ENCODE assay signal across 18 cellular contexts in the genomic region with DNA sequence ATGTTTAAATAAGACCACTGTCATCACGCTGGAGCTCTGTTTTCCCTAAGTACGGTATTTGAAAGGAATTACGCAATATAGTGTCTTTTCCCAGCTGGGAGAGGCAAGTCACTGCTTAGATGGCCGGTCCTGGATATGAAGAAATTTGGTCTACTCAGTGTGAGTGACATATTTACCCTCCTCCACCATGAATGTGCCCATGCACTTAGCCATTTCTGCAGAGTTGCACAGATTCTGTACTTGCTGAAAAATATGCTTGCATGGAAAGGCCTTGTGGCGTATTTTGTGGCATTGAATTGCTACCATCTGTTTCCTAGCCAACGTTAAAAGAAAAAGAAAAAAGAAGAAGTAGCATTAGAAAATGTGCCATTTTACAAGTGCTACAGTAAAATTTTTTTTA.
DNase-seq lines count a peak whose midpoint lies in the region; ATAC-seq and TF ChIP-seq lines count a peak whose summit lies in the region.
"Had no signal": no experiment of that assay in that cellular context is flagged by ENCODE, and none has a peak within 500 bp of the region (broad histone marks: within the 10 kb centered on the region; RNA-seq: fewer than 3 reads in every experiment).

No MANE protein-coding gene starts in this region.

- ATAC-seq in heart right ventricle, result peak in 6 of 8 donors; percentile 64 to 87 (median 80)
- ATAC-seq in thoracic aorta (ENCODE audit: insufficient number of reproducible peaks, low FRiP score, low read depth), result no peak
- ATAC-seq: activated CD8-positive, alpha-beta T cell treated with anti-CD3 and anti-CD28 coated beads, Interleukin-2, amount 10 ng/mL, durations not matched to agents 7 days and 5 days; stimulated activated naive CD8-positive, alpha-beta T cell treated with anti-CD3 and anti-CD28 coated beads, Interleukin-15, amount 100 ng/mL, for 72 hours had no signal

- no peak for TF ChIP-seq POLR2A in adrenal gland (IDR thresholded peaks at IDR 0.05)

- H3K4me3 ChIP-seq in adrenal gland, result no peak overlapping the region
- H3K4me3 ChIP-seq in heart right ventricle, result no peak overlapping the region
- H3K4me3 ChIP-seq in thoracic aorta, result peak overlapping the region; percentile 25
- H3K4me3 ChIP-seq: cardiac muscle cell, neural progenitor cell, skin epidermis had no signal

- H3K27me3 ChIP-seq in adrenal gland (no peaks in the 10 kb centered on the region), heart right ventricle (no peaks in the 10 kb centered on the region), thoracic aorta (replicated peaks; ENCODE audit: insufficient read depth) (no peaks in the 10 kb centered on the region)
- H3K27me3 ChIP-seq: cardiac muscle cell, neural progenitor cell had no signal

- 28 to 47% (median 36%) methylated on average over 6 of the region's 6 CpGs for WGBS in adrenal gland, 4 donors
- WGBS in heart right ventricle, 2 donors, result 63 to 67% methylated on average over 6 of the region's 6 CpGs

- H3K9me3 ChIP-seq in adrenal gland (replicated peaks in 1 of 3) (no peaks in the 10 kb centered on the region), heart right ventricle (no peaks in the 10 kb centered on the region), thoracic aorta (no peaks in the 10 kb centered on the region)

- H3K36me3 ChIP-seq in adrenal gland (replicated peaks in 1 of 2) (no peaks in the 10 kb centered on the region), heart right ventricle (no peaks in the 10 kb centered on the region), thoracic aorta (no peaks in the 10 kb centered on the region)
- H3K36me3 ChIP-seq: cardiac muscle cell, neural progenitor cell had no signal

- intact Hi-C loops in adrenal gland (cut with DNase I) (no loop called here), heart right ventricle (cut with DNase I) (loop anchor here in 1 of 10 donors (10.0 kb wide), 1 partner anchor 68 kb away; the partner anchor contains the start of gene ADGRL3)

- peaks cover 0 to 10% of the 10 kb centered on the region in 2 donors for H3K4me1 ChIP-seq in adrenal gland (replicated peaks in 1 of 2)
- H3K4me1 ChIP-seq in heart right ventricle, result peaks cover 0 to 16% (median 0%) of the 10 kb centered on the region in 9 donors
- peaks cover 19 to 24% of the 10 kb centered on the region in 2 donors for H3K4me1 ChIP-seq in thoracic aorta (ENCODE audit: control insufficient read depth in 1 of 2, low read depth in 2 of 2)
- H3K4me1 ChIP-seq: neural progenitor cell had no signal

- H3K27ac Mint-ChIP-seq in type B pancreatic cell, result no peak overlapping the region
- H3K27ac Mint-ChIP-seq: activated CD8-positive, alpha-beta T cell treated with anti-CD3 and anti-CD28 coated beads, Interleukin-2, amount 10 ng/mL, durations not matched to agents 7 days and 5 days; neural progenitor cell; stimulated activated naive CD8-positive, alpha-beta T cell treated with anti-CD3 and anti-CD28 coated beads, Interleukin-15, amount 100 ng/mL, for 72 hours had no signal

- H3K27ac ChIP-seq in adrenal gland (peak overlapping the region in 1 of 5 donors; percentile 15), heart right ventricle (peak overlapping the region in 2 of 10 donors; percentile 50 to 51), thoracic aorta (peak overlapping the region in 1 of 2 donors; percentile 7)
- H3K27ac ChIP-seq: 22Rv1, cardiac muscle cell, neural progenitor cell had no signal

- no peak overlapping the region for H3K4me3 Mint-ChIP-seq in type B pancreatic cell
- H3K4me3 Mint-ChIP-seq: activated CD8-positive, alpha-beta T cell treated with anti-CD3 and anti-CD28 coated beads, Interleukin-2, amount 10 ng/mL, durations not matched to agents 7 days and 5 days; neural progenitor cell; stimulated activated naive CD8-positive, alpha-beta T cell treated with anti-CD3 and anti-CD28 coated beads, Interleukin-15, amount 100 ng/mL, for 72 hours had no signal

- H3K27me3 Mint-ChIP-seq in type B pancreatic cell, result no peaks in the 10 kb centered on the region
- H3K27me3 Mint-ChIP-seq: stimulated activated naive CD8-positive, alpha-beta T cell treated with anti-CD3 and anti-CD28 coated beads, Interleukin-15, amount 100 ng/mL, for 72 hours had no signal

- no peak for TF ChIP-seq CTCF in adrenal gland (IDR thresholded peaks at IDR 0.05)
- no peak for TF ChIP-seq CTCF in heart right ventricle (IDR thresholded peaks at IDR 0.05)
- TF ChIP-seq CTCF in thoracic aorta (IDR thresholded peaks at IDR 0.05), result no peak
- no peak for TF ChIP-seq CTCF in type B pancreatic cell (conservative IDR thresholded peaks at IDR 0.05)

- no peaks in the 10 kb centered on the region for H3K9me3 Mint-ChIP-seq in type B pancreatic cell
- H3K9me3 Mint-ChIP-seq: neural progenitor cell; stimulated activated naive CD8-positive, alpha-beta T cell treated with anti-CD3 and anti-CD28 coated beads, Interleukin-15, amount 100 ng/mL, for 72 hours had no signal

- H3K36me3 Mint-ChIP-seq in type B pancreatic cell, result peaks cover 3% of the 10 kb centered on the region

- DNase-seq in SIG-M5 treated with dmso at 0.1 percent for 504 hours (lab: John Stamatoyannopoulos, UW; ENCODE audit: unreplicated experiment) (peak; percentile 71), SIG-M5 (lab: John Stamatoyannopoulos, UW) (no peak), adrenal gland (peak in 4 of 7 donors; percentile 2 to 30 (median 15)), heart right ventricle (no peak), thoracic aorta (ENCODE audit: low spot score) (no peak), type B pancreatic cell (ENCODE audit: extremely low spot score, unreplicated experiment) (no peak), A172 (ENCODE audit: low spot score) (no peak)
- no peak for DNase-seq in activated effector memory CD4-positive, alpha-beta T cell treated with Interleukin-2 at 50 U/mL for 16 hours
- DNase-seq: activated CD8-positive, alpha-beta T cell treated with anti-CD3 and anti-CD28 coated beads, Interleukin-2, amount 10 ng/mL, durations not matched to agents 7 days and 5 days; activated gamma-delta T cell treated with Interleukin-2 at 50 U/mL for 16 hours; NCI-H2029 treated with DMSO at 0.1 percent for 48 hours; NCI-H774; SHP77; stimulated activated naive CD8-positive, alpha-beta T cell treated with anti-CD3 and anti-CD28 coated beads, Interleukin-15, amount 100 ng/mL, for 72 hours had no signal

- peaks cover 18% of the 10 kb centered on the region for H3K4me1 Mint-ChIP-seq in type B pancreatic cell (ENCODE audit: unreplicated experiment)
- H3K4me1 Mint-ChIP-seq: stimulated activated naive CD8-positive, alpha-beta T cell treated with anti-CD3 and anti-CD28 coated beads, Interleukin-15, amount 100 ng/mL, for 72 hours had no signal

Comparison
In these comparisons a context has a peak if more than half of its experiments do, and no peak if none do; other contexts are left out.
1. DNase-seq: peak in SIG-M5 treated with dmso at 0.1 percent for 504 hours (single experiment) and adrenal gland (4 of 7); none in SIG-M5 (single experiment), heart right ventricle (0 of 2), thoracic aorta (single experiment), type B pancreatic cell (single experiment), A172 (single experiment) and activated effector memory CD4-positive, alpha-beta T cell treated with Interleukin-2 at 50 U/mL for 16 hours (single experiment).